Comparison of ENCODE assay signal across 2 cellular contexts in genomic region chr12:62737615-62738014, GRCh38.
TF ChIP-seq lines count a peak whose summit lies in the region.

No MANE protein-coding gene starts in this region.

TF ChIP-seq in IMR-90, 13 proteins besides CTCF, POLR2A, EP300 and RAD21:
- TF ChIP-seq RFX5 (IDR thresholded peaks at IDR 0.05; ENCODE audit: low read depth, low read length) (no peak), RCOR1 (IDR thresholded peaks at IDR 0.05; ENCODE audit: insufficient replicate concordance, low read length) (no peak)

TF ChIP-seq in HepG2, 621 proteins besides CTCF, POLR2A, EP300 and RAD21:
- TF ChIP-seq ZNF10 (CRISPR knock-in tag; IDR thresholded peaks at IDR 0.05; ENCODE audit: borderline replicate concordance, low read depth) (no peak), ZNF598 (CRISPR knock-in tag; IDR thresholded peaks at IDR 0.05; ENCODE audit: borderline replicate concordance) (no peak), HCFC1 (IDR thresholded peaks at IDR 0.05; ENCODE audit: low read depth, low read length) (no peak), HHEX (CRISPR knock-in tag; IDR thresholded peaks at IDR 0.05) (no peak), ZBTB38 (CRISPR knock-in tag; IDR thresholded peaks at IDR 0.05) (no peak), PPARG (CRISPR knock-in tag; conservative IDR thresholded peaks at IDR 0.05) (no peak), FOXO4 (CRISPR knock-in tag; conservative IDR thresholded peaks at IDR 0.05) (no peak), ATRX (CRISPR knock-in tag; IDR thresholded peaks at IDR 0.05; ENCODE audit: borderline replicate concordance) (no peak), NONO (IDR thresholded peaks at IDR 0.05) (no peak), NONO (CRISPR knock-in tag; conservative IDR thresholded peaks at IDR 0.05) (no peak), SOX13 (IDR thresholded peaks at IDR 0.05) (no peak), SOX13 (CRISPR knock-in tag; conservative IDR thresholded peaks at IDR 0.05 in 1 of 2, IDR thresholded peaks at IDR 0.05 in 1 of 2) (no peak), NR3C1 (CRISPR knock-in tag; IDR thresholded peaks at IDR 0.05) (no peak), NFYB (CRISPR knock-in tag; IDR thresholded peaks at IDR 0.05) (no peak), ZBTB10 (CRISPR knock-in tag; IDR thresholded peaks at IDR 0.05; ENCODE audit: borderline replicate concordance) (no peak), GATAD2A (CRISPR knock-in tag; IDR thresholded peaks at IDR 0.05) (no peak)
